ENCODE assay signal across 26 cellular contexts in genomic region chr1:40930174-40930573, GRCh38. TPM values are rescaled to one million over a fixed set of nuclear protein-coding genes. Genes with fewer than 3 reads are reported as not detected.
DNase-seq lines count a peak whose midpoint lies in the region; ATAC-seq, FAIRE-seq and TF ChIP-seq lines count a peak whose summit lies in the region.
"Had no signal": no experiment of that assay in that cellular context is flagged by ENCODE, and none has a peak within 500 bp of the region (broad histone marks: within the 10 kb centered on the region; RNA-seq: fewer than 3 reads in every experiment).

No MANE protein-coding gene starts in this region.

- FAIRE-seq in pancreas (lab: Jason Lieb, UNC): no peak
- FAIRE-seq: endothelial cell of umbilical vein had no signal

- H3K4me1 ChIP-seq in pancreas: peaks cover 8 to 12% (median 10%) of the 10 kb centered on the region in 3 donors
- H3K4me1 ChIP-seq: BE2C, Peyer's patch, psoas muscle had no signal

- no peaks in the 10 kb centered on the region for H3K36me3 ChIP-seq in pancreas
- H3K36me3 ChIP-seq: BE2C, neutrophil, Peyer's patch, tibial artery had no signal

- no peaks in the 10 kb centered on the region for H3K9me3 ChIP-seq in pancreas
- H3K9me3 ChIP-seq: BE2C, neutrophil, Peyer's patch, psoas muscle, tibial artery had no signal

- 15 to 22% methylated on average over 3 of the region's 3 CpGs for WGBS in pancreas, 2 donors

- H3K27ac ChIP-seq in pancreas: peak overlapping the region; percentile 19 to 72 (median 50)
- H3K27ac ChIP-seq: dorsolateral prefrontal cortex, neutrophil, Peyer's patch, psoas muscle, tibial artery had no signal

- no peaks in the 10 kb centered on the region for H3K27me3 ChIP-seq in pancreas
- H3K27me3 ChIP-seq: BE2C, dorsolateral prefrontal cortex, neutrophil, Peyer's patch, tibial artery had no signal

- TF ChIP-seq CTCF in pancreas (IDR thresholded peaks at IDR 0.05): no peak

- ATAC-seq in pancreas (peak; percentile 90 to 96 (median 94)), HG02678 (IDR thresholded peaks at IDR 0.05; ENCODE audit: unreplicated experiment) (no peak)
- ATAC-seq: activated CD8-positive, alpha-beta memory T cell treated with anti-CD3 and anti-CD28 coated beads, Interleukin-2, amount 10 ng/mL, durations not matched to agents 7 days and 5 days; HCT116; left colon; psoas muscle had no signal

- H3K4me3 ChIP-seq in pancreas: no peak overlapping the region
- H3K4me3 ChIP-seq: dorsolateral prefrontal cortex, Peyer's patch, psoas muscle, tibial artery had no signal

- intact Hi-C loops in pancreas (cut with DNase I): no loop called here

- DNase-seq in DMS 273 (lab: John Stamatoyannopoulos, UW; ENCODE audit: unreplicated experiment) (peak; percentile 99), NCI-H146 treated with DMSO at 0.1 percent for 48 hours (lab: John Stamatoyannopoulos, UW; ENCODE audit: unreplicated experiment) (peak; percentile 4), NCI-H69 (lab: John Stamatoyannopoulos, UW) (peak; percentile 67), pancreas (peak; percentile 53 to 73 (median 67)), RKO (ENCODE audit: low spot score) (no peak), NCI-H128 (lab: John Stamatoyannopoulos, UW; ENCODE audit: unreplicated experiment) (no peak)
- DNase-seq: ACHN; activated CD4-positive, alpha-beta T cell treated with anti-CD3 and anti-CD28 coated beads, Interleukin-2, amount 10 ng/mL, durations not matched to agents 7 days and 5 days; activated CD8-positive, alpha-beta memory T cell treated with anti-CD3 and anti-CD28 coated beads, Interleukin-2, amount 10 ng/mL, durations not matched to agents 7 days and 5 days; activated T-cell treated with anti-CD3 and anti-CD28 coated beads, Interleukin-2, amount 50 U/mL, for 48 hours; BE2C; hypothalamus; immature natural killer cell; Karpas-422; left colon; mesenchymal stem cell; NCI-H1436 treated with DMSO at 0.1 percent for 48 hours; psoas muscle; SIG-M5 had no signal

RNA-seq across cellular contexts. Expression of gene CTPS1, which starts 49.3 kb away (rescaled TPM):
- total RNA-seq in pancreas: 1 to 10 TPM; 4.1 to 8.7 (median 7.6) TPM
- polyA plus RNA-seq in pancreas: 1 to 10 TPM; 5.9 to 7.1 TPM

Comparison
In these comparisons a context has a peak if more than half of its experiments do, and no peak if none do; other contexts are left out.
1. DNase-seq: peak in DMS 273 (single experiment), NCI-H146 treated with DMSO at 0.1 percent for 48 hours (single experiment), NCI-H69 (single experiment) and pancreas (6 of 6); none in RKO (single experiment) and NCI-H128 (single experiment).